ENCODE assay signal across 9 cellular contexts in the genomic region with DNA sequence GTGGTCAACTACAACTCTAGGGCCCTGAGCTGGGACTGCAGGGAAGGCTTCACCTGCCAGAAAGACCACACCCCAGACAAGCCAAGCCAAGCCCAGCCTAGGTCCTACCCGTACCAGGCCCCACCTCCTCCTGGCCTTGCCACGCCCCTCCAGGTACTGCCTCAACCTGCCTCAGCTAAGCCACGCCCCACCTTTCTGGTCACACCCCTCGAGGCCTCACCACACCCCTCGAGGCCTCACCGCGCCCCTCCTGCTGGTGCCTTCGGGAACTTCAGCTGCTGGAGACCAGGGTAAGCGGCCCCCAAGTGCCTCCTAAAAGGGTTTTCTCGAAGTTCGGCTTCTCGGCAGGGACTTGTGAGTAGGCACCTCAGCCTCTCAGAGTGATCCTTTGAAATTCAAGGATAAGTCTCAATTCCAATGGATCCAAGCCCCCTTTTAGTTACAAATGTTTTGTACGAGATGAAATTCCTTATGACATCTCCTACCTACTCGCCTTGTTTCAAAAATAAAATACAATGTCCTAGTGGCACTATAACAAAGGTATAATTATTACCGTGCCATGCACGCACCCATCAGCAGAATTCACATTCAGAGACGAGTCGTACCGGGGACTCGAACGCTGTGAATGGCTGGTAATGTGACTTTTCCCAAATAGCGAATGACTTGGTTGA.
DNase-seq lines count a peak whose midpoint lies in the region; ATAC-seq and TF ChIP-seq lines count a peak whose summit lies in the region.
"Had no signal": no experiment of that assay in that cellular context is flagged by ENCODE, and none has a peak within 500 bp of the region (broad histone marks: within the 10 kb centered on the region; RNA-seq: fewer than 3 reads in every experiment).

No MANE protein-coding gene starts in this region.

- no peaks in the 10 kb centered on the region for H3K36me3 Mint-ChIP-seq in activated CD8-positive, alpha-beta T cell treated with anti-CD3 and anti-CD28 coated beads for 36 hours (ENCODE audit: low read depth)

- peaks cover 7% of the 10 kb centered on the region for H3K4me1 Mint-ChIP-seq in activated CD8-positive, alpha-beta T cell treated with anti-CD3 and anti-CD28 coated beads for 36 hours (ENCODE audit: low read depth)

- H3K4me3 Mint-ChIP-seq in activated CD8-positive, alpha-beta T cell treated with anti-CD3 and anti-CD28 coated beads for 36 hours = no peak overlapping the region

- no peak for TF ChIP-seq CTCF in activated CD8-positive, alpha-beta T cell treated with anti-CD3 and anti-CD28 coated beads for 36 hours (IDR thresholded peaks at IDR 0.05)
- no peak for TF ChIP-seq CTCF in foreskin fibroblast (IDR thresholded peaks at IDR 0.05; ENCODE audit: low read depth, low read length)

- H3K27me3 Mint-ChIP-seq in activated CD8-positive, alpha-beta T cell treated with anti-CD3 and anti-CD28 coated beads for 36 hours = no peaks in the 10 kb centered on the region

- ATAC-seq in HG03095 (IDR thresholded peaks at IDR 0.05; ENCODE audit: unreplicated experiment) (peak; percentile 57), left lobe of liver (peak; percentile 74), HG03378 (IDR thresholded peaks at IDR 0.05; ENCODE audit: unreplicated experiment) (no peak)
- ATAC-seq in activated CD8-positive, alpha-beta T cell treated with anti-CD3 and anti-CD28 coated beads for 36 hours = peak; percentile 72

- H3K9me3 Mint-ChIP-seq in activated CD8-positive, alpha-beta T cell treated with anti-CD3 and anti-CD28 coated beads for 36 hours = no peaks in the 10 kb centered on the region

- intact Hi-C loops in activated CD8-positive, alpha-beta T cell treated with anti-CD3 and anti-CD28 coated beads for 36 hours (cut with micrococcal nuclease) = no loop called here

- CTCF ChIA-PET in activated CD8-positive, alpha-beta T cell treated with anti-CD3 and anti-CD28 coated beads for 36 hours (lab: Charles Lee) = no interaction called here

- POLR2A ChIA-PET in activated CD8-positive, alpha-beta T cell treated with anti-CD3 and anti-CD28 coated beads for 36 hours (lab: Charles Lee) = no interaction called here

- H3K4me3 ChIP-seq in foreskin fibroblast (ENCODE audit: low read depth in 1 of 2, low read length in 2 of 2) = no peak overlapping the region
- H3K4me3 ChIP-seq: BLaER1 treated with 17β-estradiol and CSF1 and Interleukin-3, amounts not matched to agents 10 nM and 100 nM had no signal

- peak; percentile 57 for DNase-seq in NCI-H748 (lab: John Stamatoyannopoulos, UW; ENCODE audit: unreplicated experiment)
- no peak for DNase-seq in NCI-H748 treated with DMSO at 0.1 percent for 48 hours (lab: John Stamatoyannopoulos, UW)
- peak; percentile 52 for DNase-seq in activated CD8-positive, alpha-beta T cell treated with anti-CD3 and anti-CD28 coated beads for 36 hours
- DNase-seq in left lobe of liver (ENCODE audit: low spot score) = no peak
- no peak for DNase-seq in foreskin fibroblast
- DNase-seq in DMS79 treated with DMSO at 0.1 percent for 48 hours (lab: John Stamatoyannopoulos, UW) = no peak

- H3K27ac Mint-ChIP-seq in activated CD8-positive, alpha-beta T cell treated with anti-CD3 and anti-CD28 coated beads for 36 hours = no peak overlapping the region

Comparison
In these comparisons a context has a peak if more than half of its experiments do, and no peak if none do; other contexts are left out.
1. DNase-seq: peak in NCI-H748 (single experiment) and activated CD8-positive, alpha-beta T cell treated with anti-CD3 and anti-CD28 coated beads for 36 hours (single experiment); none in NCI-H748 treated with DMSO at 0.1 percent for 48 hours (single experiment), left lobe of liver (single experiment), foreskin fibroblast (0 of 2) and DMS79 treated with DMSO at 0.1 percent for 48 hours (single experiment).